ENCODE assay signal across 22 cellular contexts in the genomic region with DNA sequence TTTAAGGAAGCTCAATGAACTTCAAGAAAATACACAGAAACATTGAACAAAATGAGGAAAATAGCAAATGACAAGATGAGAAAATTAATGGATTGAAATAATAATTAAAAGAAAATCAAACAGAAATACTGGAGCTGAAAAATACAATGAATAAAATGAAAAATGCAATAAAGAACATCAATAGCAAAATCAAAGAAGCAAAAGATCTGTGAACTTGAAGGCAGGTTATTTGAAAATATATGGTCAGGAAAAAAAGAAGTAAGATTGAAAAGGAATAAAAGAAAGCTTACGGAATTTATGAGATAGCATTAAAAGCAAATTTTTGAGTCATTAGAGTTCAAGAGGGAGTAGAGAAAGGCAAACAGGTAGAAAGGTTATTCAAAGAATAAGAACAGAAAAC. TPM values are rescaled to one million over a fixed set of nuclear protein-coding genes. Genes with fewer than 3 reads are reported as not detected.
DNase-seq lines count a peak whose midpoint lies in the region; ATAC-seq, FAIRE-seq and TF ChIP-seq lines count a peak whose summit lies in the region.
"Had no signal": no experiment of that assay in that cellular context is flagged by ENCODE, and none has a peak within 500 bp of the region (broad histone marks: within the 10 kb centered on the region; RNA-seq: fewer than 3 reads in every experiment).

No MANE protein-coding gene starts in this region.

- no peaks in the 10 kb centered on the region for H3K27me3 ChIP-seq in GM12878 (replicated peaks in 1 of 2; ENCODE audit: control insufficient read depth in 2 of 2, insufficient read depth in 2 of 2, low read length in 1 of 2)
- no peaks in the 10 kb centered on the region for H3K27me3 ChIP-seq in hepatocyte
- H3K27me3 ChIP-seq: BE2C had no signal

- H3K4me3 ChIP-seq in GM12878 (no peak overlapping the region), hepatocyte (peak overlapping the region; percentile 3)
- H3K4me3 ChIP-seq: GM23338 had no signal

- SMC1A ChIA-PET in GM12878 (lab: Charles Lee; ENCODE audit: uncharacterized antibody, unreplicated experiment): no interaction called here

- peaks cover 3% of the 10 kb centered on the region; the same call in 1 of the 2 replicates for H3K4me1 ChIP-seq in GM12878 (ENCODE audit: control insufficient read depth, insufficient read depth, low read length)
- H3K4me1 ChIP-seq in hepatocyte (ENCODE audit: insufficient read depth): peaks cover 2% of the 10 kb centered on the region

- no TSS peak for BruUV-seq in GM12878 (replicated peaks; lab: Mats Ljungman, UMichigan)

- no peak for DNase-seq in D721Med (ENCODE audit: insufficient read length, low spot score)
- DNase-seq in GM12878 (ENCODE audit: low read depth, low spot score): no peak
- DNase-seq in hepatocyte (ENCODE audit: low spot score): no peak
- no peak for DNase-seq in activated effector memory CD4-positive, alpha-beta T cell treated with anti-CD3 and anti-CD28 coated beads, Interleukin-2, amount 50 U/mL, for 16 hours
- DNase-seq in NCI-H1092 treated with DMSO at 0.1 percent for 48 hours (lab: John Stamatoyannopoulos, UW): no peak
- DNase-seq in GM12892 (ENCODE audit: insufficient read length): no peak
- DNase-seq: ACHN; BE2C; C1 segment of cervical spinal cord; CD8-positive, alpha-beta memory T cell; COR-L47; DMS153; DMS79; GF-D8; HCEC 1CT; HFFc6; IMR-90; KBM-7 had no signal

- intact Hi-C loops in GM12878 (cut with micrococcal nuclease; ENCODE audit: unreplicated experiment): no loop called here

- no peaks in the 10 kb centered on the region for H3K9me2 ChIP-seq in hepatocyte (replicated peaks; ENCODE audit: insufficient read depth)

- TF ChIP-seq RAD21 in GM12878 (IDR thresholded peaks at IDR 0.05; ENCODE audit: insufficient read depth, low read depth, low read length): no peak

- TF ChIP-seq POLR2A in GM12878 (IDR thresholded peaks at IDR 0.05; ENCODE audit: low read depth, low read length): no peak
- TF ChIP-seq POLR2A in GM12892 (IDR thresholded peaks at IDR 0.05; ENCODE audit: low read depth, low read length): no peak

- H3K9ac ChIP-seq in GM12878 (ENCODE audit: control insufficient read depth, insufficient read depth, low read length): no peak overlapping the region

- no peak for TF ChIP-seq EP300 in GM12878 (IDR thresholded peaks at IDR 0.05; ENCODE audit: borderline replicate concordance in 1 of 2, control insufficient read depth in 1 of 2, low read depth in 2 of 2, low read length in 2 of 2)

- no peak overlapping the region for H2AFZ ChIP-seq in GM12878 (ENCODE audit: control insufficient read depth, low read depth, low read length)
- H2AFZ ChIP-seq in hepatocyte: no peak overlapping the region
- H2AFZ ChIP-seq: GM23338 had no signal

- FAIRE-seq in A204.1 (lab: Jason Lieb, UNC) (peak; percentile 14), D721Med (lab: Jason Lieb, UNC) (peak; percentile 29), GM12878 (lab: Jason Lieb, UNC) (no peak), GM12892 (lab: Jason Lieb, UNC) (no peak)
- FAIRE-seq: GM19239 had no signal

- 94% methylated on average over 1 of the region's 1 CpG for WGBS in GM12878 (ENCODE audit: insufficient coverage, insufficient replicate concordance, low lambda C conversion rate, missing lambda C conversion rate)
- 100% methylated on average over 1 of the region's 1 CpG for WGBS in hepatocyte (ENCODE audit: low lambda C conversion rate, missing lambda C conversion rate)

- TF ChIP-seq CTCF in D721Med (IDR thresholded peaks at IDR 0.05; ENCODE audit: insufficient read depth, missing control alignments): no peak
- TF ChIP-seq CTCF in GM12878 (IDR thresholded peaks at IDR 0.05 in 2 of 3, conservative IDR thresholded peaks at IDR 0.05 in 1 of 3; ENCODE audit: control insufficient read depth in 2 of 3, extremely low read depth in 1 of 3, insufficient read depth in 1 of 3, low read depth in 3 of 3, low read length in 3 of 3): no peak
- no peak for TF ChIP-seq CTCF in hepatocyte (IDR thresholded peaks at IDR 0.05; ENCODE audit: poor library complexity)

- H3K79me2 ChIP-seq in GM12878 (ENCODE audit: control insufficient read depth, insufficient read depth, low read length): peaks cover 55% of the 10 kb centered on the region
- H3K79me2 ChIP-seq in hepatocyte: peaks cover 88% of the 10 kb centered on the region

- no peak for ATAC-seq in GM12878
- ATAC-seq: GM23338 had no signal

- in situ Hi-C loops in GM12878 (cut with MboI): no loop called here

- CTCF ChIA-PET in GM12878 (lab: Yijun Ruan, JAX): interaction anchor here (1.1 kb wide), 1 partner anchor 21 kb away, joined by 4 read pairs; no protein-coding TSS in a partner anchor

- H3K9me3 ChIP-seq in GM12878 (replicated peaks; ENCODE audit: control insufficient read depth, insufficient read depth, low read length): peaks cover 22% of the 10 kb centered on the region
- peaks cover 14% of the 10 kb centered on the region for H3K9me3 ChIP-seq in hepatocyte (ENCODE audit: low read depth)

- RAD21 ChIA-PET in GM12878 (lab: Charles Lee; ENCODE audit: unreplicated experiment): no interaction called here

- H3K4me2 ChIP-seq in GM12878 (ENCODE audit: control insufficient read depth, insufficient read depth) (no peak overlapping the region), hepatocyte (no peak overlapping the region)
- H3K4me2 ChIP-seq: GM23338 had no signal

- POLR2A ChIA-PET in GM12878 (lab: Charles Lee): no interaction called here

- H3K27ac ChIP-seq in GM12878 (ENCODE audit: control insufficient read depth, insufficient read depth): no peak overlapping the region
- no peak overlapping the region for H3K27ac ChIP-seq in hepatocyte
- H3K27ac ChIP-seq: HL-60 had no signal

- H3K36me3 ChIP-seq in GM12878 (ENCODE audit: control insufficient read depth in 2 of 2, insufficient read depth in 2 of 2, low read length in 1 of 2): peaks cover 3% of the 10 kb centered on the region in 2 experiments; a peak in 3 of 4 replicates
- H3K36me3 ChIP-seq in hepatocyte (replicated peaks; ENCODE audit: insufficient read depth, low read depth): no peaks in the 10 kb centered on the region

- H4K20me1 ChIP-seq in GM12878 (ENCODE audit: control insufficient read depth, insufficient read depth) (peaks cover 2% of the 10 kb centered on the region; the same call in 1 of the 2 replicates), hepatocyte (ENCODE audit: insufficient read depth, poor library complexity, severe bottlenecking) (peaks cover 18% of the 10 kb centered on the region)

TF ChIP-seq in GM12878, 131 proteins besides CTCF, POLR2A, EP300 and RAD21 (continues in another document):
- TF ChIP-seq NBN (IDR thresholded peaks at IDR 0.05): 0 out of 2 replicates have a peak, but pooled peaks have one; percentile 24
- TF ChIP-seq HDAC2 (IDR thresholded peaks at IDR 0.05): no peak
- peak; percentile 71; the same call in 1 of the 2 replicates for TF ChIP-seq CBX5 (IDR thresholded peaks at IDR 0.05; ENCODE audit: low read depth)

RNA-seq across cellular contexts. Expression of a gene that starts 42.4 kb away (rescaled TPM):
- 213 and 216 TPM in 2 replicates for total RNA-seq in GM12878 (2013; cell fraction: nucleolus; rRNA removed)
- 13.3 and 13.4 TPM in 2 replicates for total RNA-seq in GM12878 (2014; rRNA removed)
- total RNA-seq in GM12878 (2014; rRNA removed; fragmentation: Illumina TruSeq; extraction: Trizol): 35.3 and 36.7 TPM in 2 replicates
- 30.2 and 30.7 TPM in 2 replicates for total RNA-seq in GM12878 (2021)
- polyA plus RNA-seq in GM12878 (2011; ENCODE audit: low read depth): 11.9 TPM
- polyA plus RNA-seq in GM12878 (2011; rRNA removed): 26.5 and 27.6 TPM in 2 replicates
- 11.6 and 28.3 TPM in 2 replicates for polyA plus RNA-seq in GM12878 (2011; cell fraction: cytosol; rRNA removed)
- polyA plus RNA-seq in GM12878 (2011; cell fraction: nucleus; rRNA removed): 23.0 and 25.2 TPM in 2 replicates
- 15.4 and 25.1 TPM in 2 replicates for polyA plus RNA-seq in GM12878 (2012)
- 32.5 and 43.2 TPM in 2 replicates for polyA plus RNA-seq in GM12878 (2014; fragmentation: Illumina TruSeq; extraction: Trizol)
- 10 to 100 TPM in 1 of 2 experiments, 1 to 10 TPM in 1; 7.7 to 10.4 TPM for polyA plus RNA-seq in GM12878 (2014; fragmentation: Nextera tagmentation; extraction: Ambion mirVana)
- 11.1 and 14.1 TPM in 2 replicates for polyA plus RNA-seq in GM12878 (2014; rRNA removed)
- 10 to 100 TPM; 24.6 to 29.9 TPM for polyA plus RNA-seq in GM12878 (2016; fragmentation: Nextera tagmentation; extraction: Ambion mirVana)
- polyA minus RNA-seq in GM12878 (2011; rRNA and poly(A)+ RNA removed): 57.1 and 106 TPM in 2 replicates
- 19.9 and 22.8 TPM in 2 replicates for polyA minus RNA-seq in GM12878 (2011; cell fraction: cytosol; rRNA and poly(A)+ RNA removed)
- 41.0 and 78.9 TPM in 2 replicates for polyA minus RNA-seq in GM12878 (2011; cell fraction: nucleus; rRNA and poly(A)+ RNA removed)
- total RNA-seq in hepatocyte: 40.5 and 42.0 TPM in 2 replicates
- 15.6 and 20.7 TPM in 2 replicates for polyA plus RNA-seq in hepatocyte
- polyA plus RNA-seq in GM12892 (2012; ENCODE audit: missing spikeins): 23.9 TPM

RNA-seq across cellular contexts. Expression of a gene that starts 42.7 kb away (rescaled TPM):
- 231 and 234 TPM in 2 replicates for total RNA-seq in GM12878 (2013; cell fraction: nucleolus; rRNA removed)
- 29.0 and 36.8 TPM in 2 replicates for total RNA-seq in GM12878 (2014; rRNA removed)
- total RNA-seq in GM12878 (2014; rRNA removed; fragmentation: Illumina TruSeq; extraction: Trizol): 39.9 and 42.0 TPM in 2 replicates
- total RNA-seq in GM12878 (2021): 25.6 and 26.6 TPM in 2 replicates
- 7.1 TPM for polyA plus RNA-seq in GM12878 (2011; ENCODE audit: low read depth)
- 47.6 and 75.0 TPM in 2 replicates for polyA plus RNA-seq in GM12878 (2011; rRNA removed)
- 15.9 and 19.4 TPM in 2 replicates for polyA plus RNA-seq in GM12878 (2011; cell fraction: cytosol; rRNA removed)
- 29.1 and 39.9 TPM in 2 replicates for polyA plus RNA-seq in GM12878 (2011; cell fraction: nucleus; rRNA removed)
- 10.4 and 16.5 TPM in 2 replicates for polyA plus RNA-seq in GM12878 (2012)
- polyA plus RNA-seq in GM12878 (2014; fragmentation: Illumina TruSeq; extraction: Trizol): 36.7 and 44.0 TPM in 2 replicates
- polyA plus RNA-seq in GM12878 (2014; fragmentation: Nextera tagmentation; extraction: Ambion mirVana): 10 to 100 TPM; 10.4 to 10.7 TPM
- polyA plus RNA-seq in GM12878 (2014; rRNA removed): 15.0 and 20.9 TPM in 2 replicates
- polyA plus RNA-seq in GM12878 (2016; fragmentation: Nextera tagmentation; extraction: Ambion mirVana): 10 to 100 TPM; 29.0 to 32.0 TPM
- polyA minus RNA-seq in GM12878 (2011; rRNA and poly(A)+ RNA removed): 50.9 and 127 TPM in 2 replicates
- 17.5 and 25.1 TPM in 2 replicates for polyA minus RNA-seq in GM12878 (2011; cell fraction: cytosol; rRNA and poly(A)+ RNA removed)
- polyA minus RNA-seq in GM12878 (2011; cell fraction: nucleus; rRNA and poly(A)+ RNA removed): 33.9 and 57.1 TPM in 2 replicates
- total RNA-seq in hepatocyte: 22.0 and 27.1 TPM in 2 replicates
- 9.0 and 11.1 TPM in 2 replicates for polyA plus RNA-seq in hepatocyte
- polyA plus RNA-seq in GM12892 (2012; ENCODE audit: missing spikeins): 25.7 TPM
